In genomic region chr21:46284722-46285121, GRCh38 we compare ENCODE assay signal across 11 cellular contexts. TPM values are rescaled to one million over a fixed set of nuclear protein-coding genes. Genes with fewer than 3 reads are reported as not detected.
DNase-seq lines count a peak whose midpoint lies in the region; ATAC-seq and TF ChIP-seq lines count a peak whose summit lies in the region.
"Had no signal": no experiment of that assay in that cellular context is flagged by ENCODE, and none has a peak within 500 bp of the region (broad histone marks: within the 10 kb centered on the region; RNA-seq: fewer than 3 reads in every experiment).

No MANE protein-coding gene starts in this region.

- peaks cover 19 to 66% (median 32%) of the 10 kb centered on the region in 3 donors for H3K4me1 ChIP-seq in gastroesophageal sphincter

- no peak for TF ChIP-seq CTCF in WERI-Rb-1 (IDR thresholded peaks at IDR 0.05; ENCODE audit: low read depth, low read length)
- TF ChIP-seq CTCF in gastroesophageal sphincter (IDR thresholded peaks at IDR 0.05): no peak

- no peak for DNase-seq in activated CD8-positive, alpha-beta memory T cell treated with anti-CD3 and anti-CD28 coated beads, Interleukin-2, amount 10 ng/mL, durations not matched to agents 7 days and 5 days
- DNase-seq in activated CD8-positive, alpha-beta memory T cell treated with anti-CD3 and anti-CD28 coated beads, Interleukin-2, amount 50 U/mL, for 48 hours: no peak
- DNase-seq in WERI-Rb-1 (no peak), NCI-H2107 (lab: John Stamatoyannopoulos, UW) (no peak), NCI-H1436 treated with DMSO at 0.1 percent for 48 hours (lab: John Stamatoyannopoulos, UW) (no peak)
- no peak for DNase-seq in stimulated activated naive B cell treated with anti-CD40 and anti-IgM and Interleukin-4, amounts not matched to agents 10 μg/mL and 1 μg/mL and 100 μg/mL, for 72 hours
- DNase-seq: activated CD8-positive, alpha-beta memory T cell treated with anti-CD3 and anti-CD28 coated beads for 24 hours; COR-L47; NCI-H2171 treated with DMSO at 0.1 percent for 48 hours had no signal

- CTCF ChIA-PET in activated CD8-positive, alpha-beta memory T cell treated with anti-CD3 and anti-CD28 coated beads, Interleukin-2, amount 10 ng/mL, durations not matched to agents 7 days and 5 days (lab: Charles Lee): interaction anchor here (0.8 to 3.5 kb wide), 7 partner anchors 42 to 315 kb away, joined by 3 to 19 read pairs (median 3); partner anchors contain the start of gene LSS

- H3K27ac Mint-ChIP-seq in activated CD8-positive, alpha-beta memory T cell treated with anti-CD3 and anti-CD28 coated beads, Interleukin-2, amount 10 ng/mL, durations not matched to agents 7 days and 5 days: peak overlapping the region; percentile 85
- H3K27ac Mint-ChIP-seq in stimulated activated naive B cell treated with anti-CD40 and anti-IgM and Interleukin-4, amounts not matched to agents 10 μg/mL and 1 μg/mL and 100 μg/mL, for 72 hours: no peak overlapping the region

- H3K4me3 ChIP-seq in WERI-Rb-1 (ENCODE audit: low read depth, low read length): peak overlapping the region; percentile 96
- H3K4me3 ChIP-seq in gastroesophageal sphincter: peak overlapping the region; percentile 92 to 95

- peaks cover 40% of the 10 kb centered on the region for H3K36me3 Mint-ChIP-seq in activated CD8-positive, alpha-beta memory T cell treated with anti-CD3 and anti-CD28 coated beads, Interleukin-2, amount 10 ng/mL, durations not matched to agents 7 days and 5 days
- H3K36me3 Mint-ChIP-seq in stimulated activated naive B cell treated with anti-CD40 and anti-IgM and Interleukin-4, amounts not matched to agents 10 μg/mL and 1 μg/mL and 100 μg/mL, for 72 hours: peaks cover 18 to 40% of the 10 kb centered on the region in 2 donors

- H3K36me3 ChIP-seq in WERI-Rb-1: peaks cover 62% of the 10 kb centered on the region
- peaks cover 0 to 48% of the 10 kb centered on the region in 2 donors for H3K36me3 ChIP-seq in gastroesophageal sphincter

- H3K27ac ChIP-seq in WERI-Rb-1 (peak overlapping the region; percentile 95; the same call in 1 of the 2 replicates), gastroesophageal sphincter (peak overlapping the region in 3 of 4 donors; percentile 94 to 98 (median 98))

- TF ChIP-seq EP300 in gastroesophageal sphincter (IDR thresholded peaks at IDR 0.05): no peak

- peaks cover 2% of the 10 kb centered on the region for H3K9me3 ChIP-seq in WERI-Rb-1 (ENCODE audit: severe bottlenecking)
- no peaks in the 10 kb centered on the region for H3K9me3 ChIP-seq in gastroesophageal sphincter

- H3K9me3 Mint-ChIP-seq in activated CD8-positive, alpha-beta memory T cell treated with anti-CD3 and anti-CD28 coated beads, Interleukin-2, amount 10 ng/mL, durations not matched to agents 7 days and 5 days (ENCODE audit: low read depth): no peaks in the 10 kb centered on the region
- no peaks in the 10 kb centered on the region for H3K9me3 Mint-ChIP-seq in stimulated activated naive B cell treated with anti-CD40 and anti-IgM and Interleukin-4, amounts not matched to agents 10 μg/mL and 1 μg/mL and 100 μg/mL, for 72 hours

- peak overlapping the region; percentile 83 for H3K4me3 Mint-ChIP-seq in activated CD8-positive, alpha-beta memory T cell treated with anti-CD3 and anti-CD28 coated beads, Interleukin-2, amount 10 ng/mL, durations not matched to agents 7 days and 5 days
- H3K4me3 Mint-ChIP-seq in stimulated activated naive B cell treated with anti-CD40 and anti-IgM and Interleukin-4, amounts not matched to agents 10 μg/mL and 1 μg/mL and 100 μg/mL, for 72 hours: peak overlapping the region; percentile 98 to 99

- 83% methylated on average over 1 of the region's 1 CpG; no CpG with 5 or more reads in 1 of the 2 donors for WGBS in gastroesophageal sphincter (ENCODE audit: low coverage in 1 of 2), 2 donors

- H3K4me1 Mint-ChIP-seq in activated CD8-positive, alpha-beta memory T cell treated with anti-CD3 and anti-CD28 coated beads, Interleukin-2, amount 10 ng/mL, durations not matched to agents 7 days and 5 days: peaks cover 49% of the 10 kb centered on the region
- peaks cover 13 to 46% of the 10 kb centered on the region in 2 donors for H3K4me1 Mint-ChIP-seq in stimulated activated naive B cell treated with anti-CD40 and anti-IgM and Interleukin-4, amounts not matched to agents 10 μg/mL and 1 μg/mL and 100 μg/mL, for 72 hours

- no peaks in the 10 kb centered on the region for H3K27me3 Mint-ChIP-seq in activated CD8-positive, alpha-beta memory T cell treated with anti-CD3 and anti-CD28 coated beads, Interleukin-2, amount 10 ng/mL, durations not matched to agents 7 days and 5 days
- H3K27me3 Mint-ChIP-seq in stimulated activated naive B cell treated with anti-CD40 and anti-IgM and Interleukin-4, amounts not matched to agents 10 μg/mL and 1 μg/mL and 100 μg/mL, for 72 hours: no peaks in the 10 kb centered on the region

- ATAC-seq in activated CD8-positive, alpha-beta memory T cell treated with anti-CD3 and anti-CD28 coated beads, Interleukin-2, amount 10 ng/mL, durations not matched to agents 7 days and 5 days: no peak
- ATAC-seq in gastroesophageal sphincter (no peak), HG02938 (IDR thresholded peaks at IDR 0.05; ENCODE audit: unreplicated experiment) (no peak)
- ATAC-seq in stimulated activated naive B cell treated with anti-CD40 and anti-IgM and Interleukin-4, amounts not matched to agents 10 μg/mL and 1 μg/mL and 100 μg/mL, for 72 hours (replicated peaks): no peak

- no peak for TF ChIP-seq POLR2A in gastroesophageal sphincter (IDR thresholded peaks at IDR 0.05)

- H3K27me3 ChIP-seq in WERI-Rb-1 (ENCODE audit: insufficient read depth, low read depth, severe bottlenecking): no peaks in the 10 kb centered on the region
- no peaks in the 10 kb centered on the region for H3K27me3 ChIP-seq in gastroesophageal sphincter

RNA-seq across cellular contexts. Expression of gene MCM3AP, which starts 0.7 kb away (rescaled TPM):
- 100 to 1,000 TPM; 134 to 139 TPM for total RNA-seq in activated CD8-positive, alpha-beta memory T cell treated with anti-CD3 and anti-CD28 coated beads, Interleukin-2, amount 10 ng/mL, durations not matched to agents 7 days and 5 days
- 10 to 100 TPM; 61.6 to 95.4 (median 71.7) TPM for total RNA-seq in gastroesophageal sphincter

RNA-seq across cellular contexts. Expression of gene YBEY, which starts 1.4 kb away (rescaled TPM):
- 1 to 10 TPM; 6.9 to 9.1 TPM for total RNA-seq in activated CD8-positive, alpha-beta memory T cell treated with anti-CD3 and anti-CD28 coated beads, Interleukin-2, amount 10 ng/mL, durations not matched to agents 7 days and 5 days
- total RNA-seq in gastroesophageal sphincter: 10 to 100 TPM in 3 of 4 donors, 1 to 10 TPM in 1; 6.1 to 16.3 (median 13.3) TPM

RNA-seq across cellular contexts. Expression of gene C21orf58, which starts 38.9 kb away (rescaled TPM):
- total RNA-seq in activated CD8-positive, alpha-beta memory T cell treated with anti-CD3 and anti-CD28 coated beads, Interleukin-2, amount 10 ng/mL, durations not matched to agents 7 days and 5 days: 10 to 100 TPM; 48.4 to 82.1 TPM
- 1 to 10 TPM in 2 of 4 donors, under 1 TPM in 2; 0.13 to 2.8 (median 1.2) TPM for total RNA-seq in gastroesophageal sphincter

RNA-seq across cellular contexts. Expression of gene PCNT, which starts 39.2 kb away (rescaled TPM):
- 100 to 1,000 TPM in 1 of 2 experiments, 10 to 100 TPM in 1; 89.7 to 104 TPM for total RNA-seq in activated CD8-positive, alpha-beta memory T cell treated with anti-CD3 and anti-CD28 coated beads, Interleukin-2, amount 10 ng/mL, durations not matched to agents 7 days and 5 days
- 10 to 100 TPM; 24.3 to 31.1 (median 27.3) TPM for total RNA-seq in gastroesophageal sphincter

RNA-seq across cellular contexts. Expression of gene LSS, which starts 56.1 kb away (rescaled TPM):
- 10 to 100 TPM; 44.9 to 49.5 TPM for total RNA-seq in activated CD8-positive, alpha-beta memory T cell treated with anti-CD3 and anti-CD28 coated beads, Interleukin-2, amount 10 ng/mL, durations not matched to agents 7 days and 5 days
- total RNA-seq in gastroesophageal sphincter: 100 to 1,000 TPM in 1 of 4 donors, 10 to 100 TPM in 3; 57.7 to 104 (median 85.7) TPM

Comparison
In these comparisons a context has a peak if more than half of its experiments do, and no peak if none do; other contexts are left out.
1. RNA of gene C21orf58, which starts 38.9 kb away (total RNA-seq): 48.4 to 82.1 TPM in activated CD8-positive, alpha-beta memory T cell treated with anti-CD3 and anti-CD28 coated beads, Interleukin-2, amount 10 ng/mL, durations not matched to agents 7 days and 5 days; 0.13 to 2.8 TPM in gastroesophageal sphincter; every median in the first group is over 10 times any median in the second.